Comparison of ENCODE assay signal across 7 cellular contexts in genomic region chr10:59625842-59626522, GRCh38.
DNase-seq lines count a peak whose midpoint lies in the region; ATAC-seq, FAIRE-seq and TF ChIP-seq lines count a peak whose summit lies in the region.

No MANE protein-coding gene starts in this region.

- peaks cover 0 to 3% (median 0%) of the 10 kb centered on the region in 3 donors for H3K4me1 ChIP-seq in pancreas

- no peak overlapping the region for H3K4me3 ChIP-seq in pancreas

- DNase-seq in GDM1 (lab: John Stamatoyannopoulos, UW) = peak; percentile 59
- peak; percentile 73 for DNase-seq in HT-29 (ENCODE audit: low spot score)
- peak; percentile 71 for DNase-seq in NOMO-1 treated with DMSO at 0.1 percent for 48 hours (lab: John Stamatoyannopoulos, UW; ENCODE audit: unreplicated experiment)
- DNase-seq in activated naive CD4-positive, alpha-beta T cell treated with anti-CD3 and anti-CD28 coated beads for 36 hours = peak; percentile 59
- DNase-seq in glomerular visceral epithelial cell (ENCODE audit: extremely low spot score) = peak; percentile 65
- peak in 3 of 6 donors; percentile 32 to 55 (median 33) for DNase-seq in pancreas

- H3K27ac Mint-ChIP-seq in activated naive CD4-positive, alpha-beta T cell treated with anti-CD3 and anti-CD28 coated beads for 36 hours = no peak overlapping the region

- no peaks in the 10 kb centered on the region for H3K27me3 ChIP-seq in pancreas

- H3K9me3 ChIP-seq in pancreas = no peaks in the 10 kb centered on the region

- no peaks in the 10 kb centered on the region for H3K9me3 Mint-ChIP-seq in activated naive CD4-positive, alpha-beta T cell treated with anti-CD3 and anti-CD28 coated beads for 36 hours

- H3K36me3 ChIP-seq in pancreas = no peaks in the 10 kb centered on the region

- H3K4me3 Mint-ChIP-seq in activated naive CD4-positive, alpha-beta T cell treated with anti-CD3 and anti-CD28 coated beads for 36 hours = no peak overlapping the region

- peaks cover 2% of the 10 kb centered on the region for H3K27me3 Mint-ChIP-seq in activated naive CD4-positive, alpha-beta T cell treated with anti-CD3 and anti-CD28 coated beads for 36 hours (ENCODE audit: low read depth)

- CTCF ChIA-PET in activated naive CD4-positive, alpha-beta T cell treated with anti-CD3 and anti-CD28 coated beads for 36 hours (lab: Charles Lee) = interaction anchor here (0.6 to 2.3 kb wide), 27 partner anchors 9 to 1021 kb away, joined by 3 to 13 read pairs (median 4); partner anchors contain the start of gene CCDC6

- H3K36me3 Mint-ChIP-seq in activated naive CD4-positive, alpha-beta T cell treated with anti-CD3 and anti-CD28 coated beads for 36 hours (ENCODE audit: low read depth) = no peaks in the 10 kb centered on the region

- peak; percentile 92 for ATAC-seq in GM21515 (IDR thresholded peaks at IDR 0.05; ENCODE audit: unreplicated experiment)
- ATAC-seq in pancreas = peak; percentile 82 to 93 (median 91)

- intact Hi-C loops in activated naive CD4-positive, alpha-beta T cell treated with anti-CD3 and anti-CD28 coated beads for 36 hours (cut with micrococcal nuclease) = loop anchor here (1.0 to 10.0 kb wide), 11 partner anchors 81 to 1331 kb away; partner anchors contain the start of gene SLC16A9
- intact Hi-C loops in pancreas (cut with DNase I) = loop anchor here in 2 of 3 donors (5.0 to 10.0 kb wide), 3 partner anchors 191 to 421 kb away; no protein-coding TSS in a partner anchor

- peak; percentile 44 to 72 (median 59) for TF ChIP-seq CTCF in pancreas (IDR thresholded peaks at IDR 0.05)

- WGBS in pancreas, 2 donors = 15% methylated on average over 7 of the region's 7 CpGs

- H3K4me1 Mint-ChIP-seq in activated naive CD4-positive, alpha-beta T cell treated with anti-CD3 and anti-CD28 coated beads for 36 hours (ENCODE audit: low read depth) = peaks cover 3% of the 10 kb centered on the region

- peak; percentile 75 for FAIRE-seq in pancreas (lab: Jason Lieb, UNC)

- H3K27ac ChIP-seq in pancreas = no peak overlapping the region
